Comparison of ENCODE assay signal across 15 cellular contexts in genomic region chr3:72275296-72275820, GRCh38.
DNase-seq lines count a peak whose midpoint lies in the region; ATAC-seq and TF ChIP-seq lines count a peak whose summit lies in the region.
"Had no signal": no experiment of that assay in that cellular context is flagged by ENCODE, and none has a peak within 500 bp of the region (broad histone marks: within the 10 kb centered on the region; RNA-seq: fewer than 3 reads in every experiment).

No MANE protein-coding gene starts in this region.

- no peak overlapping the region for H2AFZ ChIP-seq in IMR-90 (replicated peaks; ENCODE audit: low read length, poor library complexity)

- TF ChIP-seq RAD21 in IMR-90 (IDR thresholded peaks at IDR 0.05; ENCODE audit: low read length): no peak

- H4K20me1 ChIP-seq in IMR-90 (ENCODE audit: insufficient read depth, low read length): no peaks in the 10 kb centered on the region

- no peak overlapping the region for H2BK5ac ChIP-seq in IMR-90 (ENCODE audit: low read depth, low read length, poor library complexity, severe bottlenecking)

- intact Hi-C loops in IMR-90 (cut with micrococcal nuclease): loop anchor here (2.0 kb wide), 1 partner anchor 171 kb away; the partner anchor contains the start of gene RYBP
- intact Hi-C loops in activated CD4-positive, alpha-beta T cell treated with anti-CD3 and anti-CD28 coated beads, Interleukin-2, amount 10 ng/mL, durations not matched to agents 24 days and 14 days (cut with micrococcal nuclease): no loop called here

- dilution Hi-C loops in IMR-90 (cut with HindIII; ENCODE audit: low sequenced_read_pairs, unreplicated experiment): no loop called here

- 0 out of 2 replicates have a peak, but pooled peaks cover under 1% of the 10 kb centered on the region for H3K27me3 ChIP-seq in IMR-90 (ENCODE audit: control insufficient read depth, insufficient read depth, low read length)

- H3K27ac ChIP-seq in IMR-90 (ENCODE audit: insufficient read depth, low read length) (no peak overlapping the region), cingulate gyrus (ENCODE audit: low read depth, low read length) (peak overlapping the region; percentile 87), temporal lobe (ENCODE audit: low read depth, low read length) (peak overlapping the region; percentile 94), RWPE1 (no peak overlapping the region)

- H3K79me1 ChIP-seq in IMR-90 (ENCODE audit: low read depth in 1 of 2, low read length in 2 of 2): no peaks in the 10 kb centered on the region

- no peak overlapping the region for H2AK9ac ChIP-seq in IMR-90 (replicated peaks; ENCODE audit: low read depth, low read length, poor library complexity)

- no peaks in the 10 kb centered on the region for H3K36me3 ChIP-seq in IMR-90 (ENCODE audit: control insufficient read depth, insufficient read depth, low read length)

- H3K36me3 Mint-ChIP-seq in activated CD4-positive, alpha-beta T cell treated with anti-CD3 and anti-CD28 coated beads, Interleukin-2, amount 10 ng/mL, durations not matched to agents 24 days and 14 days (ENCODE audit: low read depth): no peaks in the 10 kb centered on the region
- H3K36me3 Mint-ChIP-seq: activated naive CD8-positive, alpha-beta T cell treated with anti-CD3 and anti-CD28 coated beads for 36 hours; natural killer cell had no signal

- POLR2A ChIA-PET in IMR-90 (lab: Charles Lee; ENCODE audit: unreplicated experiment): no interaction called here
- POLR2A ChIA-PET in RWPE1 (lab: Yijun Ruan, JAX; ENCODE audit: low non-redundant PET): no interaction called here

- H3K9ac ChIP-seq in IMR-90 (ENCODE audit: low read depth, low read length): no peak overlapping the region

- no peak for TF ChIP-seq POLR2A in IMR-90 (IDR thresholded peaks at IDR 0.05; ENCODE audit: low read depth, low read length)

- H3K27me3 Mint-ChIP-seq in activated CD4-positive, alpha-beta T cell treated with anti-CD3 and anti-CD28 coated beads, Interleukin-2, amount 10 ng/mL, durations not matched to agents 24 days and 14 days: peaks cover 6% of the 10 kb centered on the region

- H4K91ac ChIP-seq in IMR-90 (ENCODE audit: insufficient read depth, low read depth, low read length): peak overlapping the region; percentile 63

- H3K27ac Mint-ChIP-seq in activated CD4-positive, alpha-beta T cell treated with anti-CD3 and anti-CD28 coated beads, Interleukin-2, amount 10 ng/mL, durations not matched to agents 24 days and 14 days: no peak overlapping the region
- H3K27ac Mint-ChIP-seq: activated naive CD8-positive, alpha-beta T cell treated with anti-CD3 and anti-CD28 coated beads for 36 hours; activated T-cell treated with anti-CD3 and anti-CD28 coated beads, Interleukin-2, amount 50 U/mL, for 24 hours; endodermal cell; natural killer cell had no signal

- ATAC-seq in IMR-90 (ENCODE audit: low read depth): no peak

- peaks cover 19% of the 10 kb centered on the region for H3K4me1 ChIP-seq in IMR-90 (ENCODE audit: control insufficient read depth, insufficient read depth, low read length)

- H2BK15ac ChIP-seq in IMR-90 (ENCODE audit: low read depth, low read length): peak overlapping the region; percentile 49; the same call in 1 of the 3 replicates

- H3K18ac ChIP-seq in IMR-90 (ENCODE audit: low read depth, low read length): peak overlapping the region; percentile 54

- peak overlapping the region; percentile 80 for H3K4ac ChIP-seq in IMR-90 (ENCODE audit: low read depth, low read length)

- TF ChIP-seq CTCF in IMR-90 (conservative IDR thresholded peaks at IDR 0.05; ENCODE audit: low read depth, low read length) (no peak), RWPE1 (conservative IDR thresholded peaks at IDR 0.05; ENCODE audit: low read depth) (no peak)

- DNase-seq in IMR-90: no peak
- DNase-seq in midbrain (lab: John Stamatoyannopoulos, UW): peak; percentile 81
- no peak for DNase-seq in NCI-H1417 (lab: John Stamatoyannopoulos, UW)
- no peak for DNase-seq in RWPE1 (ENCODE audit: low spot score)
- no peak for DNase-seq in activated CD4-positive, alpha-beta T cell treated with anti-CD3 and anti-CD28 coated beads, Interleukin-2, amount 10 ng/mL, durations not matched to agents 24 days and 14 days
- DNase-seq in NCI-H2107 (lab: John Stamatoyannopoulos, UW): no peak
- DNase-seq: activated CD4-positive, alpha-beta T cell treated with anti-CD3 and anti-CD28 coated beads, Interleukin-2, amount 50 U/mL, for 4 hours; activated naive CD8-positive, alpha-beta T cell treated with anti-CD3 and anti-CD28 coated beads for 36 hours; activated T-cell treated with anti-CD3 and anti-CD28 coated beads, Interleukin-2, amount 50 U/mL, for 24 hours; endodermal cell; natural killer cell; NCI-H2029; NCI-H526 treated with DMSO at 0.1 percent for 48 hours had no signal

- peak overlapping the region; percentile 55; the same call in 1 of the 2 replicates for H2AK5ac ChIP-seq in IMR-90 (ENCODE audit: low read depth, low read length)

- H2BK20ac ChIP-seq in IMR-90 (ENCODE audit: low read depth, low read length): peak overlapping the region; percentile 66

- in situ Hi-C loops in IMR-90 (cut with MboI; ENCODE audit: low sequenced_read_pairs): no loop called here

- H3K4me1 Mint-ChIP-seq in activated CD4-positive, alpha-beta T cell treated with anti-CD3 and anti-CD28 coated beads, Interleukin-2, amount 10 ng/mL, durations not matched to agents 24 days and 14 days: peaks cover 20% of the 10 kb centered on the region

- peak overlapping the region; percentile 14; the same call in 1 of the 2 replicates for H4K5ac ChIP-seq in IMR-90 (ENCODE audit: low read depth, low read length)

- no peak overlapping the region for H3K4me2 ChIP-seq in IMR-90 (ENCODE audit: low read depth, low read length)

- no peak overlapping the region for H3K4me3 ChIP-seq in IMR-90 (ENCODE audit: insufficient read depth, low read depth, low read length)

- peak overlapping the region; percentile 14 to 84; a peak in 2 of 4 replicates for H4K8ac ChIP-seq in IMR-90 (ENCODE audit: low read depth in 2 of 2, low read length in 2 of 2)

- peak overlapping the region; percentile 87 for H2BK120ac ChIP-seq in IMR-90 (ENCODE audit: low read depth, low read length)

- peaks cover 6% of the 10 kb centered on the region for H3K9me1 ChIP-seq in IMR-90 (ENCODE audit: insufficient read depth, low read length)

- no peak overlapping the region for H3K56ac ChIP-seq in IMR-90 (ENCODE audit: extremely low read depth, insufficient read depth, low read length)

- no peak overlapping the region for H3K4me3 Mint-ChIP-seq in activated CD4-positive, alpha-beta T cell treated with anti-CD3 and anti-CD28 coated beads, Interleukin-2, amount 10 ng/mL, durations not matched to agents 24 days and 14 days
- H3K4me3 Mint-ChIP-seq: activated naive CD8-positive, alpha-beta T cell treated with anti-CD3 and anti-CD28 coated beads for 36 hours; activated T-cell treated with anti-CD3 and anti-CD28 coated beads, Interleukin-2, amount 50 U/mL, for 24 hours; endodermal cell; natural killer cell had no signal

- no peaks in the 10 kb centered on the region for H3K9me3 ChIP-seq in IMR-90 (ENCODE audit: control insufficient read depth, insufficient read depth, low read length)

- H3K14ac ChIP-seq in IMR-90 (replicated peaks; ENCODE audit: low read depth, low read length): peak overlapping the region; percentile 32; the same call in 1 of the 2 replicates

- CTCF ChIA-PET in IMR-90 (lab: Yijun Ruan, JAX): no interaction called here
- CTCF ChIA-PET in RWPE1 (lab: Yijun Ruan, JAX): no interaction called here

- H3K9me3 Mint-ChIP-seq in activated CD4-positive, alpha-beta T cell treated with anti-CD3 and anti-CD28 coated beads, Interleukin-2, amount 10 ng/mL, durations not matched to agents 24 days and 14 days: no peaks in the 10 kb centered on the region
- H3K9me3 Mint-ChIP-seq: endodermal cell, natural killer cell had no signal

- WGBS in IMR-90 (ENCODE audit: extremely low coverage in 2 of 2, insufficient read length in 1 of 2), 2 experiments: no CpG with 5 or more reads among the region's 9 CpGs

- H3K23ac ChIP-seq in IMR-90 (ENCODE audit: low read depth, low read length): peak overlapping the region; percentile 59

- no TSS peak for BruUV-seq in IMR-90 (replicated peaks; lab: Mats Ljungman, UMichigan)

TF ChIP-seq in IMR-90, 13 proteins besides CTCF, POLR2A, EP300 and RAD21:
- no peak for TF ChIP-seq MAZ (IDR thresholded peaks at IDR 0.05; ENCODE audit: borderline replicate concordance, low read depth, low read length)
- no peak for TF ChIP-seq USF2 (IDR thresholded peaks at IDR 0.05; ENCODE audit: low read depth, low read length)
- no peak for TF ChIP-seq SMC3 (IDR thresholded peaks at IDR 0.05; ENCODE audit: low read depth, low read length)
- TF ChIP-seq FOS (IDR thresholded peaks at IDR 0.05; ENCODE audit: low read depth, low read length): no peak
- TF ChIP-seq CHD1 (IDR thresholded peaks at IDR 0.05; ENCODE audit: low read depth, low read length): no peak
- TF ChIP-seq MXI1 (IDR thresholded peaks at IDR 0.05; ENCODE audit: borderline replicate concordance, low read depth, low read length): no peak
- no peak for TF ChIP-seq MAFK (IDR thresholded peaks at IDR 0.05; ENCODE audit: low read depth, low read length)
- TF ChIP-seq, protein P1, sequence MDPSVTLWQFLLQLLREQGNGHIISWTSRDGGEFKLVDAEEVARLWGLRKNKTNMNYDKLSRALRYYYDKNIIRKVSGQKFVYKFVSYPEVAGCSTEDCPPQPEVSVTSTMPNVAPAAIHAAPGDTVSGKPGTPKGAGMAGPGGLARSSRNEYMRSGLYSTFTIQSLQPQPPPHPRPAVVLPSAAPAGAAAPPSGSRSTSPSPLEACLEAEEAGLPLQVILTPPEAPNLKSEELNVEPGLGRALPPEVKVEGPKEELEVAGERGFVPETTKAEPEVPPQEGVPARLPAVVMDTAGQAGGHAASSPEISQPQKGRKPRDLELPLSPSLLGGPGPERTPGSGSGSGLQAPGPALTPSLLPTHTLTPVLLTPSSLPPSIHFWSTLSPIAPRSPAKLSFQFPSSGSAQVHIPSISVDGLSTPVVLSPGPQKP (IDR thresholded peaks at IDR 0.05; ENCODE audit: borderline replicate concordance, low read depth, low read length): no peak
- no peak for TF ChIP-seq RFX5 (IDR thresholded peaks at IDR 0.05; ENCODE audit: low read depth, low read length)
- TF ChIP-seq NFE2L2 (IDR thresholded peaks at IDR 0.05; ENCODE audit: low read depth, low read length): no peak
- TF ChIP-seq RCOR1 (IDR thresholded peaks at IDR 0.05; ENCODE audit: insufficient replicate concordance, low read length): no peak
- TF ChIP-seq CEBPB (IDR thresholded peaks at IDR 0.05; ENCODE audit: low read depth, low read length): no peak
- no peak for TF ChIP-seq BHLHE40 (IDR thresholded peaks at IDR 0.05; ENCODE audit: low read depth, low read length)

Comparison
In these comparisons a context has a peak if more than half of its experiments do, and no peak if none do; other contexts are left out.
1. H3K27ac ChIP-seq: peak in cingulate gyrus (single experiment) and temporal lobe (single experiment); none in IMR-90 (single experiment) and RWPE1 (single experiment).